ENCODE assay signal across 10 cellular contexts in genomic region chr9:71681708-71682268, GRCh38.
DNase-seq lines count a peak whose midpoint lies in the region; ATAC-seq and TF ChIP-seq lines count a peak whose summit lies in the region.
"Had no signal": no experiment of that assay in that cellular context is flagged by ENCODE, and none has a peak within 500 bp of the region (broad histone marks: within the 10 kb centered on the region; RNA-seq: fewer than 3 reads in every experiment).

No MANE protein-coding gene starts in this region.

- H3K36me3 ChIP-seq in CD8-positive, alpha-beta T cell (ENCODE audit: insufficient read depth, low read length), result no peaks in the 10 kb centered on the region

- TF ChIP-seq CTCF in CD8-positive, alpha-beta T cell (IDR thresholded peaks at IDR 0.05), result no peak
- TF ChIP-seq CTCF in epithelial cell of esophagus (IDR thresholded peaks at IDR 0.05; ENCODE audit: insufficient read depth, low read depth, low read length, missing control alignments), result no peak

- no peak overlapping the region for H3K27ac ChIP-seq in CD8-positive, alpha-beta T cell (ENCODE audit: low read depth, low read length)

- CTCF ChIA-PET in CD8-positive, alpha-beta T cell (lab: Charles Lee), result interaction anchor here (0.6 kb wide), 1 partner anchor 35 kb away, joined by 3 read pairs; no protein-coding TSS in a partner anchor

- peaks cover 40% of the 10 kb centered on the region for H3K4me1 Mint-ChIP-seq in CD8-positive, alpha-beta T cell (ENCODE audit: low read depth)

- H3K27me3 Mint-ChIP-seq in CD8-positive, alpha-beta T cell (ENCODE audit: low read depth), result no peaks in the 10 kb centered on the region

- H3K9me3 Mint-ChIP-seq in CD8-positive, alpha-beta T cell, result no peaks in the 10 kb centered on the region

- no peak overlapping the region for H3K4me3 Mint-ChIP-seq in CD8-positive, alpha-beta T cell

- H3K4me3 ChIP-seq in CD8-positive, alpha-beta T cell (ENCODE audit: low read depth, low read length), result no peak overlapping the region
- H3K4me3 ChIP-seq in epithelial cell of esophagus (ENCODE audit: low read length), result no peak overlapping the region

- peaks cover 26% of the 10 kb centered on the region for H3K4me1 ChIP-seq in CD8-positive, alpha-beta T cell (ENCODE audit: insufficient read depth, low read length)

- peak overlapping the region; percentile 38 for H3K27ac Mint-ChIP-seq in CD8-positive, alpha-beta T cell

- no peak for DNase-seq in CD8-positive, alpha-beta T cell
- peak; percentile 88 for DNase-seq in NCI-H226
- DNase-seq in epithelial cell of esophagus (ENCODE audit: low read depth), result peak; percentile 58
- DNase-seq in non-pigmented ciliary epithelial cell (ENCODE audit: low read depth), result peak; percentile 61
- DNase-seq in mucosa of gallbladder (ENCODE audit: low spot score), result no peak
- no peak for DNase-seq in NCI-H748 treated with DMSO at 0.1 percent for 48 hours (lab: John Stamatoyannopoulos, UW)
- no peak for DNase-seq in head of caudate nucleus
- DNase-seq: caudate nucleus had no signal

- ATAC-seq in CD8-positive, alpha-beta T cell, result no peak
- ATAC-seq in HG03354 (IDR thresholded peaks at IDR 0.05; ENCODE audit: poor library complexity, severe bottlenecking, unreplicated experiment), result no peak
- ATAC-seq: left lobe of liver had no signal

- POLR2A ChIA-PET in CD8-positive, alpha-beta T cell (lab: Charles Lee), result interaction anchor here (0.6 kb wide), 2 partner anchors 18 to 78 kb away, joined by 3 to 4 read pairs; no protein-coding TSS in a partner anchor

- H3K36me3 Mint-ChIP-seq in CD8-positive, alpha-beta T cell, result peaks cover 23% of the 10 kb centered on the region

- H3K27me3 ChIP-seq in CD8-positive, alpha-beta T cell (ENCODE audit: insufficient read depth, low read length), result no peaks in the 10 kb centered on the region

- intact Hi-C loops in CD8-positive, alpha-beta T cell (cut with DNase I, micrococcal nuclease), result no loop called here
- intact Hi-C loops in head of caudate nucleus (cut with DNase I), result loop anchor here (10.0 kb wide), 1 partner anchor 83 kb away; the partner anchor contains the start of gene CEMIP2

- H3K9me3 ChIP-seq in CD8-positive, alpha-beta T cell (ENCODE audit: low read length), result no peaks in the 10 kb centered on the region

Comparison
In these comparisons a context has a peak if more than half of its experiments do, and no peak if none do; other contexts are left out.
1. DNase-seq: peak in NCI-H226 (single experiment), epithelial cell of esophagus (single experiment) and non-pigmented ciliary epithelial cell (single experiment); none in CD8-positive, alpha-beta T cell (0 of 7), mucosa of gallbladder (single experiment), NCI-H748 treated with DMSO at 0.1 percent for 48 hours (single experiment) and head of caudate nucleus (0 of 42).